ENCODE assay signal across 14 cellular contexts in genomic region chrY:7718626-7719025, GRCh38.
DNase-seq lines count a peak whose midpoint lies in the region; ATAC-seq, FAIRE-seq and TF ChIP-seq lines count a peak whose summit lies in the region.
"Had no signal": no experiment of that assay in that cellular context is flagged by ENCODE, and none has a peak within 500 bp of the region (broad histone marks: within the 10 kb centered on the region; RNA-seq: fewer than 3 reads in every experiment).

No MANE protein-coding gene starts in this region.

- ATAC-seq in GM21723 (IDR thresholded peaks at IDR 0.05; ENCODE audit: unreplicated experiment) (no peak), left lung (no peak), left colon (no peak)

- H3K4me3 ChIP-seq in LNCaP clone FGC (ENCODE audit: low read depth, low read length): no peak overlapping the region
- no peak overlapping the region for H3K4me3 ChIP-seq in bronchial epithelial cell (ENCODE audit: low read depth, low read length)
- no peak overlapping the region for H3K4me3 ChIP-seq in fibroblast of villous mesenchyme (ENCODE audit: low read depth, low read length)
- H3K4me3 ChIP-seq in left lung: no peak overlapping the region
- H3K4me3 ChIP-seq: HAP-1 had no signal

- no peaks in the 10 kb centered on the region for H3K36me3 ChIP-seq in bronchial epithelial cell (ENCODE audit: control insufficient read depth, insufficient read depth, low read length)
- no peaks in the 10 kb centered on the region for H3K36me3 ChIP-seq in left lung
- H3K36me3 ChIP-seq: BE2C, HAP-1 had no signal

- intact Hi-C loops in left lung (cut with DNase I): no loop called here
- intact Hi-C loops in left colon (cut with DNase I, micrococcal nuclease): no loop called here

- H3K27me3 ChIP-seq in bronchial epithelial cell (ENCODE audit: control insufficient read depth, insufficient read depth, low read length): no peaks in the 10 kb centered on the region
- H3K27me3 ChIP-seq in left lung: no peaks in the 10 kb centered on the region
- H3K27me3 ChIP-seq: BE2C had no signal

- DNase-seq in EL (peak; percentile 68), LNCaP clone FGC (ENCODE audit: low read depth) (peak; percentile 69), bronchial epithelial cell (ENCODE audit: low read depth) (peak; percentile 75), fibroblast of villous mesenchyme (ENCODE audit: low read depth) (peak; percentile 67), GM12892 (ENCODE audit: insufficient read length) (no peak), left lung (no peak), left colon (no peak)
- DNase-seq: BE2C; CD4-positive, alpha-beta memory T cell; DMS79 treated with DMSO at 0.1 percent for 48 hours; NCI-H1048; NCI-H1694 had no signal

- no peaks in the 10 kb centered on the region for H3K9me3 ChIP-seq in left lung
- H3K9me3 ChIP-seq: BE2C, HAP-1 had no signal

- TF ChIP-seq CTCF in LNCaP clone FGC (IDR thresholded peaks at IDR 0.05; ENCODE audit: control insufficient read depth, extremely low read depth, insufficient read depth) (no peak), bronchial epithelial cell (IDR thresholded peaks at IDR 0.05; ENCODE audit: insufficient read depth, low read length, severe bottlenecking) (no peak), fibroblast of villous mesenchyme (IDR thresholded peaks at IDR 0.05; ENCODE audit: insufficient read depth, low read depth, low read length) (no peak), left lung (IDR thresholded peaks at IDR 0.05) (no peak)

- no peak overlapping the region for H3K27ac ChIP-seq in left lung

- FAIRE-seq in bronchial epithelial cell (lab: Jason Lieb, UNC): no peak
- FAIRE-seq in GM12892 (lab: Jason Lieb, UNC): no peak

- TF ChIP-seq POLR2A in GM12892 (IDR thresholded peaks at IDR 0.05; ENCODE audit: low read depth, low read length): no peak

- H3K4me1 ChIP-seq in left lung: no peaks in the 10 kb centered on the region
- H3K4me1 ChIP-seq: BE2C, HAP-1 had no signal

Comparison
In these comparisons a context has a peak if more than half of its experiments do, and no peak if none do; other contexts are left out.
1. DNase-seq: peak in EL (single experiment), LNCaP clone FGC (single experiment), bronchial epithelial cell (single experiment) and fibroblast of villous mesenchyme (single experiment); none in GM12892 (single experiment), left lung (0 of 2) and left colon (0 of 2).